9 cellular contexts compared by ENCODE assay signal in the genomic region with DNA sequence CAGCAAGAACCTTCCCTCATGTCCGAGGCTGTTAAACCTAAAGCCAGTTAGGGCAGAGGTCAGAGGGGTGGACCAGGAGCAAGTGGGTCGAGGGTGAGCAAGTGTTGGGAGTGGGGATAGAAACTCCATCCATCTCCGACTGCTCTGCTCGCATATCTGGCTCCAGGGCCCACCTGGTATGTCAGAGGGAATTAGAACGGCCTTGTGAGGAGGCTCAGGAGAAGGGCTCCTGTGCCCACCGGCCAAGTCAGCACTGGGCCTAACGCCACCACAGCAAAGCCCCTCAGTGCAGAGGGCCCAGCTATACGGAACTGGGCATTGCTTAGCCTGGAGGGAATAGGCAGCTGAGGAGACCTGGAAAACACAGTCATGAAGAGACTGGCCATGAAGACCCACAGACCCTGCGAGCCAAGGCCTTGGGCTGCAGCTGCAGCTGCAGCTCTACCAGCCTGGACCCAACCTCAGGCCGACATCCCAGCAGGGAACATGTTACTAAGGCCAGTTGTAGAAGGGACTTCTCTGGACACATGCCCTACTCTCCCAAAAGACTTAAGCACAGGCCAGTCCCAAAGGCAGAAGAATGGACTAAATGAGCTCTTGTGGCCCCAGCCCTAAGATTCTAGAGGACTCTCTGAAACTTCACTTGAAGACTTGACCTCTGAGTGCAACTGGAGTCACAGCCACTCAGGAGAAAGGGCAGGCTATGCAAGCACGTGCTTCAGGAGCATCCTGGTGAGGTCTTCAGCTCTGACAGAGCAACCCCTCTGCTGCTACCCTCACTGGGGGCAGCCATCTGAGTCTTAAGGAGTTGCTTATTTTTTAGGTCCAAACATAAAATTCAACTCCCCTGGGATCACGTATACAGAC. TPM values are rescaled to one million over a fixed set of nuclear protein-coding genes. Genes with fewer than 3 reads are reported as not detected.
A peak's percentile ranks its signal among the peaks of the same experiment; 100 is the strongest.
DNase-seq lines count a peak whose midpoint lies in the region; ATAC-seq and TF ChIP-seq lines count a peak whose summit lies in the region.
"Had no signal": no experiment of that assay in that cellular context is flagged by ENCODE, and none has a peak within 500 bp of the region (broad histone marks: within the 10 kb centered on the region; RNA-seq: fewer than 3 reads in every experiment).

No MANE protein-coding gene starts in this region.

- H3K79me2 ChIP-seq in OCI-LY7 (ENCODE audit: insufficient read depth, low read depth, low read length): no peaks in the 10 kb centered on the region

- H3K4me1 ChIP-seq in OCI-LY7 (ENCODE audit: insufficient read depth, low read length, poor library complexity, severe bottlenecking): peaks cover 93% of the 10 kb centered on the region

- no peaks in the 10 kb centered on the region for H3K9me3 ChIP-seq in OCI-LY7 (ENCODE audit: low read length)

- H3K27me3 Mint-ChIP-seq in activated CD4-positive, alpha-beta T cell treated with anti-CD3 and anti-CD28 coated beads for 36 hours: no peaks in the 10 kb centered on the region
- peaks cover 0 to 4% of the 10 kb centered on the region in 2 donors for H3K27me3 Mint-ChIP-seq in stimulated activated naive B cell treated with anti-CD40 and anti-IgM and Interleukin-4, amounts not matched to agents 10 μg/mL and 1 μg/mL and 100 μg/mL, for 72 hours

- POLR2A ChIA-PET in activated CD4-positive, alpha-beta T cell treated with anti-CD3 and anti-CD28 coated beads for 36 hours (lab: Charles Lee): interaction anchor here (0.6 to 2.9 kb wide), 19 partner anchors 8 to 819 kb away, joined by 3 to 34 read pairs (median 6); a partner anchor contains a TSS
- POLR2A ChIA-PET in OCI-LY7 (lab: Charles Lee): interaction anchor here (0.6 to 3.5 kb wide), 26 partner anchors 9 to 235 kb away, joined by 3 to 47 read pairs (median 6); no protein-coding TSS in a partner anchor

- TF ChIP-seq CTCF in OCI-LY7 (conservative IDR thresholded peaks at IDR 0.05; ENCODE audit: low read length): no peak

- H3K4me3 Mint-ChIP-seq in activated CD4-positive, alpha-beta T cell treated with anti-CD3 and anti-CD28 coated beads for 36 hours: peak overlapping the region; percentile 76
- peak overlapping the region in 1 of 2 donors; percentile 76 for H3K4me3 Mint-ChIP-seq in stimulated activated naive B cell treated with anti-CD40 and anti-IgM and Interleukin-4, amounts not matched to agents 10 μg/mL and 1 μg/mL and 100 μg/mL, for 72 hours

- H3K36me3 Mint-ChIP-seq in activated CD4-positive, alpha-beta T cell treated with anti-CD3 and anti-CD28 coated beads for 36 hours (ENCODE audit: low read depth): peaks cover 51% of the 10 kb centered on the region
- peaks cover 30 to 49% of the 10 kb centered on the region in 2 donors for H3K36me3 Mint-ChIP-seq in stimulated activated naive B cell treated with anti-CD40 and anti-IgM and Interleukin-4, amounts not matched to agents 10 μg/mL and 1 μg/mL and 100 μg/mL, for 72 hours

- H4K20me1 ChIP-seq in OCI-LY7 (ENCODE audit: insufficient read depth, low read length): no peaks in the 10 kb centered on the region

- peak overlapping the region; percentile 100 for H3K27ac Mint-ChIP-seq in activated CD4-positive, alpha-beta T cell treated with anti-CD3 and anti-CD28 coated beads for 36 hours
- H3K27ac Mint-ChIP-seq in stimulated activated naive B cell treated with anti-CD40 and anti-IgM and Interleukin-4, amounts not matched to agents 10 μg/mL and 1 μg/mL and 100 μg/mL, for 72 hours: peak overlapping the region; percentile 98

- DNase-seq in activated CD4-positive, alpha-beta T cell treated with anti-CD3 and anti-CD28 coated beads for 36 hours: peak; percentile 38
- DNase-seq in activated CD4-positive, alpha-beta T cell treated with anti-CD3 and anti-CD28 coated beads, Interleukin-2, amount 50 U/mL, for 4 hours: no peak
- DNase-seq in OCI-LY7 (ENCODE audit: low spot score): peak; percentile 47
- DNase-seq in cerebellar cortex (ENCODE audit: low spot score): peak; percentile 21
- DNase-seq in stimulated activated naive B cell treated with anti-CD40 and anti-IgM and Interleukin-4, amounts not matched to agents 10 μg/mL and 1 μg/mL and 100 μg/mL, for 72 hours: no peak
- DNase-seq in H7: no peak
- no peak for DNase-seq in left colon

- H3K9me3 Mint-ChIP-seq in activated CD4-positive, alpha-beta T cell treated with anti-CD3 and anti-CD28 coated beads for 36 hours (ENCODE audit: low read depth): no peaks in the 10 kb centered on the region
- H3K9me3 Mint-ChIP-seq in stimulated activated naive B cell treated with anti-CD40 and anti-IgM and Interleukin-4, amounts not matched to agents 10 μg/mL and 1 μg/mL and 100 μg/mL, for 72 hours: peaks cover 0 to 1% of the 10 kb centered on the region in 2 donors

- intact Hi-C loops in activated CD4-positive, alpha-beta T cell treated with anti-CD3 and anti-CD28 coated beads for 36 hours (cut with DNase I, micrococcal nuclease): loop anchor here (5.0 to 10.0 kb wide), 14 partner anchors 33 to 1288 kb away; a partner anchor contains a TSS
- intact Hi-C loops in OCI-LY7 (cut with micrococcal nuclease; ENCODE audit: unreplicated experiment) (loop anchor here (5.0 kb wide), 4 partner anchors 238 to 747 kb away; a partner anchor contains a TSS), left colon (cut with DNase I, micrococcal nuclease) (loop anchor here in 1 of 2 donors (10.0 kb wide), 2 partner anchors 170 to 270 kb away; a partner anchor contains a TSS)

- peaks cover 86% of the 10 kb centered on the region for H3K4me1 Mint-ChIP-seq in activated CD4-positive, alpha-beta T cell treated with anti-CD3 and anti-CD28 coated beads for 36 hours
- H3K4me1 Mint-ChIP-seq in stimulated activated naive B cell treated with anti-CD40 and anti-IgM and Interleukin-4, amounts not matched to agents 10 μg/mL and 1 μg/mL and 100 μg/mL, for 72 hours: peaks cover 75 to 98% of the 10 kb centered on the region in 2 donors

- CTCF ChIA-PET in activated CD4-positive, alpha-beta T cell treated with anti-CD3 and anti-CD28 coated beads for 36 hours (lab: Charles Lee): interaction anchor here (0.6 to 5.9 kb wide), 22 partner anchors 9 to 787 kb away, joined by 3 to 195 read pairs (median 6); a partner anchor contains a TSS
- CTCF ChIA-PET in OCI-LY7 (lab: Charles Lee; ENCODE audit: unreplicated experiment): interaction anchor here (0.9 to 2.9 kb wide), 10 partner anchors 9 to 165 kb away, joined by 3 to 19 read pairs (median 6); no protein-coding TSS in a partner anchor

- no peaks in the 10 kb centered on the region for H3K9me2 ChIP-seq in OCI-LY7 (ENCODE audit: insufficient read depth, low read length)

- H2AFZ ChIP-seq in OCI-LY7 (ENCODE audit: low read length): no peak overlapping the region

- ATAC-seq in activated CD4-positive, alpha-beta T cell treated with anti-CD3 and anti-CD28 coated beads for 36 hours: no peak
- ATAC-seq in stimulated activated naive B cell treated with anti-CD40 and anti-IgM and Interleukin-4, amounts not matched to agents 10 μg/mL and 1 μg/mL and 100 μg/mL, for 72 hours (replicated peaks): peak in 1 of 2 donors; percentile 3
- ATAC-seq in left colon (no peak), GM18511 (IDR thresholded peaks at IDR 0.05; ENCODE audit: unreplicated experiment) (no peak)
- ATAC-seq: Right ventricle myocardium inferior had no signal

- BruUV-seq in OCI-LY7 (replicated peaks; lab: Mats Ljungman, UMichigan): no TSS peak

- peak overlapping the region; percentile 56 for H3K4me2 ChIP-seq in OCI-LY7 (ENCODE audit: low read length)

- H3K36me3 ChIP-seq in OCI-LY7 (ENCODE audit: insufficient read depth, low read length): peaks cover 30% of the 10 kb centered on the region
- H3K36me3 ChIP-seq in H7 (replicated peaks; ENCODE audit: control insufficient read depth, insufficient read depth, low read length): no peaks in the 10 kb centered on the region

- no peak overlapping the region for H3K4me3 ChIP-seq in OCI-LY7 (ENCODE audit: low read depth, low read length, poor library complexity, severe bottlenecking)
- H3K4me3 ChIP-seq in H7 (ENCODE audit: insufficient read depth, low read depth, low read length): no peak overlapping the region

- H3K27ac ChIP-seq in OCI-LY7 (ENCODE audit: low read depth, low read length, poor library complexity, severe bottlenecking): peak overlapping the region; percentile 97

- no peaks in the 10 kb centered on the region for H3K27me3 ChIP-seq in H7 (ENCODE audit: control insufficient read depth, insufficient read depth, low read length)

RNA-seq across cellular contexts. Expression of a gene that starts 34.1 kb away (rescaled TPM):
- total RNA-seq in activated CD4-positive, alpha-beta T cell treated with anti-CD3 and anti-CD28 coated beads for 36 hours: 100 to 1,000 TPM; 265 to 302 TPM
- 88.6 and 154 TPM in 2 replicates for total RNA-seq in OCI-LY7 (2014; rRNA removed; shearing (Covaris generic))
- total RNA-seq in OCI-LY7 (2022) (115 and 117 TPM in 2 replicates), left colon (100 to 1,000 TPM; 139 to 142 TPM)
- 218 and 306 TPM in 2 replicates for total RNA-seq in H7 (2014; rRNA removed; shearing (Covaris generic))

RNA-seq across cellular contexts. Expression of a gene that starts 43.2 kb away (rescaled TPM):
- 10 to 100 TPM in 1 of 2 experiments, 1 to 10 TPM in 1; 8.3 to 10.5 TPM for total RNA-seq in activated CD4-positive, alpha-beta T cell treated with anti-CD3 and anti-CD28 coated beads for 36 hours
- total RNA-seq in OCI-LY7 (2014; rRNA removed; shearing (Covaris generic)): 5.6 and 6.6 TPM in 2 replicates
- 15.1 and 15.6 TPM in 2 replicates for total RNA-seq in OCI-LY7 (2022)
- total RNA-seq in H7 (2014; rRNA removed; shearing (Covaris generic)): 28.4 and 29.6 TPM in 2 replicates
- 10 to 100 TPM; 16.9 to 19.5 TPM for total RNA-seq in left colon

Comparison
In these comparisons a context has a peak if more than half of its experiments do, and no peak if none do; other contexts are left out.
1. DNase-seq: peak in activated CD4-positive, alpha-beta T cell treated with anti-CD3 and anti-CD28 coated beads for 36 hours (single experiment), OCI-LY7 (single experiment) and cerebellar cortex (single experiment); none in activated CD4-positive, alpha-beta T cell treated with anti-CD3 and anti-CD28 coated beads, Interleukin-2, amount 50 U/mL, for 4 hours (0 of 2), stimulated activated naive B cell treated with anti-CD40 and anti-IgM and Interleukin-4, amounts not matched to agents 10 μg/mL and 1 μg/mL and 100 μg/mL, for 72 hours (single experiment), H7 (single experiment) and left colon (0 of 2).